2 cellular contexts compared by ENCODE assay signal in genomic region chr11:63888170-63889086, GRCh38.
TF ChIP-seq lines count a peak whose summit lies in the region.

No MANE protein-coding gene starts in this region.

TF ChIP-seq in SK-N-SH treated with all-trans-retinoic acid at 6 μM for 48 hours, 23 proteins besides CTCF, POLR2A, EP300 and RAD21 (continued from another document):
- no peak for TF ChIP-seq TSHZ2 (CRISPR knock-in tag; IDR thresholded peaks at IDR 0.05)
TF ChIP-seq in SK-N-SH treated with all-trans-retinoic acid at 6 μM for 48 hours: peak in this region for 0.

TF ChIP-seq in SK-N-SH, 30 proteins besides CTCF, POLR2A, EP300 and RAD21 (continued from another document):
- no peak for TF ChIP-seq REST (IDR thresholded peaks at IDR 0.05; ENCODE audit: low read depth, low read length)
- TF ChIP-seq MXI1 (IDR thresholded peaks at IDR 0.05; ENCODE audit: low read depth, low read length) = no peak
- TF ChIP-seq PBX3 (IDR thresholded peaks at IDR 0.05) = no peak
